In the genomic region with DNA sequence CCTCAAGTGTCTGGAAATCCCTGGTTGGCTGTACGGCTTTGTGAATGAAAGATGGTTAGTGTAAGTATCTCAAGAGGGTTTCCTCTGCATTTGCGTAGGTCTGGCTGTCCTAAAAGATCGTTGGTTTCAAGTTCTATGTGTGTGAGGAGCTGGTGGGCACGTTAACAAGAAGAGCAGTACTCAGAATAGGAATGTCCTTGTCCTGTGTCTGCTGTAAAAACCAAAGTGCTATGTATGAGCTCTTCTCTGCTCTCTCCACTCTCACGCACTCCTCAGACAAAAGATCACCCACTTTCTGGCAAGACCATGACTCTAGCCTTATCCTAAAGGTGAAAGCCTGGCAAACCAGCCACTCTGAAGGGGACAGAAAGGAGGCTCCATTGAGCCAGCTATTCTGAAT, we compare ENCODE assay signal across 11 cellular contexts. TPM values are rescaled to one million over a fixed set of nuclear protein-coding genes. Genes with fewer than 3 reads are reported as not detected.
DNase-seq lines count a peak whose midpoint lies in the region; ATAC-seq and TF ChIP-seq lines count a peak whose summit lies in the region.
"Had no signal": no experiment of that assay in that cellular context is flagged by ENCODE, and none has a peak within 500 bp of the region (broad histone marks: within the 10 kb centered on the region; RNA-seq: fewer than 3 reads in every experiment).

No MANE protein-coding gene starts in this region.

- peaks cover 12% of the 10 kb centered on the region for H3K9me3 Mint-ChIP-seq in activated naive CD4-positive, alpha-beta T cell treated with anti-CD3 and anti-CD28 coated beads for 36 hours
- H3K9me3 Mint-ChIP-seq in activated B cell treated with CpG ODN at 0.5 μM for 24 hours (peaks cover 8% of the 10 kb centered on the region), chondrocyte (ENCODE audit: low read depth) (peaks cover 6% of the 10 kb centered on the region)
- H3K9me3 Mint-ChIP-seq in stimulated activated naive CD8-positive, alpha-beta T cell treated with anti-CD3 and anti-CD28 coated beads, Interleukin-15, Interleukin-2, amounts not matched to agents 100 ng/mL and 50 ng/mL, for 24 hours, result no peaks in the 10 kb centered on the region

- H3K36me3 ChIP-seq in HAP-1 (replicated peaks), result no peaks in the 10 kb centered on the region

- CTCF ChIA-PET in activated naive CD4-positive, alpha-beta T cell treated with anti-CD3 and anti-CD28 coated beads for 36 hours (lab: Charles Lee), result interaction anchor here (0.7 to 1.6 kb wide), 5 partner anchors 15 to 160 kb away, joined by 3 to 6 read pairs (median 4); no protein-coding TSS in a partner anchor
- CTCF ChIA-PET in activated B cell treated with CpG ODN at 0.5 μM for 24 hours (lab: Charles Lee), result interaction anchor here (1.0 to 1.2 kb wide), 2 partner anchors 138 to 147 kb away, joined by 3 read pairs; partner anchors contain the start of gene RASL11A

- in situ Hi-C loops in HAP-1 (cut with MboI; ENCODE audit: low sequenced_read_pairs), result no loop called here

- peak; percentile 36 for ATAC-seq in HG02678 (IDR thresholded peaks at IDR 0.05; ENCODE audit: unreplicated experiment)
- ATAC-seq in activated B cell treated with CpG ODN at 0.5 μM for 24 hours (ENCODE audit: low read depth), result no peak
- ATAC-seq: left ventricle myocardium superior, SK-N-SH treated with all-trans-retinoic acid at 6 μM for 48 hours had no signal

- POLR2A ChIA-PET in activated B cell treated with CpG ODN at 0.5 μM for 24 hours (lab: Charles Lee), result interaction anchor here (2.0 to 4.1 kb wide), 4 partner anchors 16 to 119 kb away, joined by 8 to 55 read pairs (median 20); partner anchors contain the start of gene RPL21

- peaks cover 77% of the 10 kb centered on the region for H3K4me1 Mint-ChIP-seq in activated naive CD4-positive, alpha-beta T cell treated with anti-CD3 and anti-CD28 coated beads for 36 hours (ENCODE audit: low read depth)
- H3K4me1 Mint-ChIP-seq in activated B cell treated with CpG ODN at 0.5 μM for 24 hours (peaks cover 79% of the 10 kb centered on the region), chondrocyte (ENCODE audit: low read depth) (peaks cover 80% of the 10 kb centered on the region)
- peaks cover 81% of the 10 kb centered on the region for H3K4me1 Mint-ChIP-seq in stimulated activated naive CD8-positive, alpha-beta T cell treated with anti-CD3 and anti-CD28 coated beads, Interleukin-15, Interleukin-2, amounts not matched to agents 100 ng/mL and 50 ng/mL, for 24 hours (ENCODE audit: low read depth)

- TF ChIP-seq CTCF in activated B cell treated with CpG ODN at 0.5 μM for 24 hours (IDR thresholded peaks at IDR 0.05) (no peak), chondrocyte (IDR thresholded peaks at IDR 0.05) (no peak)

- peaks cover 8% of the 10 kb centered on the region for H3K4me1 ChIP-seq in HAP-1

- H3K27me3 Mint-ChIP-seq in activated naive CD4-positive, alpha-beta T cell treated with anti-CD3 and anti-CD28 coated beads for 36 hours (ENCODE audit: low read depth), result no peaks in the 10 kb centered on the region
- H3K27me3 Mint-ChIP-seq in activated B cell treated with CpG ODN at 0.5 μM for 24 hours (no peaks in the 10 kb centered on the region), chondrocyte (ENCODE audit: low read depth) (no peaks in the 10 kb centered on the region)
- H3K27me3 Mint-ChIP-seq in stimulated activated naive CD8-positive, alpha-beta T cell treated with anti-CD3 and anti-CD28 coated beads, Interleukin-15, Interleukin-2, amounts not matched to agents 100 ng/mL and 50 ng/mL, for 24 hours, result no peaks in the 10 kb centered on the region

- H3K9me3 ChIP-seq in HAP-1, result no peaks in the 10 kb centered on the region

- peak; percentile 25 for DNase-seq in activated naive CD4-positive, alpha-beta T cell treated with anti-CD3 and anti-CD28 coated beads for 36 hours
- no peak for DNase-seq in activated naive CD4-positive, alpha-beta T cell treated with anti-CD3 and anti-CD28 coated beads, Interleukin-2, amount 50 U/mL, for 16 hours
- DNase-seq in activated B cell treated with CpG ODN at 0.5 μM for 24 hours, result no peak
- DNase-seq in NCI-H187 (lab: John Stamatoyannopoulos, UW), result no peak
- DNase-seq in chondrocyte (ENCODE audit: low spot score), result no peak
- DNase-seq in HAP-1 (ENCODE audit: low spot score in 2 of 2), result no peak
- DNase-seq: Kasumi-1, left ventricle myocardium superior had no signal

- H3K27ac Mint-ChIP-seq in activated naive CD4-positive, alpha-beta T cell treated with anti-CD3 and anti-CD28 coated beads for 36 hours, result peak overlapping the region; percentile 91
- peak overlapping the region; percentile 88 for H3K27ac Mint-ChIP-seq in activated B cell treated with CpG ODN at 0.5 μM for 24 hours
- peak overlapping the region; percentile 96 for H3K27ac Mint-ChIP-seq in stimulated activated naive CD8-positive, alpha-beta T cell treated with anti-CD3 and anti-CD28 coated beads, Interleukin-15, Interleukin-2, amounts not matched to agents 100 ng/mL and 50 ng/mL, for 24 hours
- no peak overlapping the region for H3K27ac Mint-ChIP-seq in chondrocyte (ENCODE audit: unreplicated experiment)

- H3K36me3 Mint-ChIP-seq in activated naive CD4-positive, alpha-beta T cell treated with anti-CD3 and anti-CD28 coated beads for 36 hours (ENCODE audit: low read depth), result peaks cover 20% of the 10 kb centered on the region
- peaks cover 12% of the 10 kb centered on the region for H3K36me3 Mint-ChIP-seq in activated B cell treated with CpG ODN at 0.5 μM for 24 hours (ENCODE audit: low read depth)
- peaks cover 38% of the 10 kb centered on the region for H3K36me3 Mint-ChIP-seq in stimulated activated naive CD8-positive, alpha-beta T cell treated with anti-CD3 and anti-CD28 coated beads, Interleukin-15, Interleukin-2, amounts not matched to agents 100 ng/mL and 50 ng/mL, for 24 hours (ENCODE audit: low read depth)
- no peaks in the 10 kb centered on the region for H3K36me3 Mint-ChIP-seq in chondrocyte (ENCODE audit: low read depth)

- H3K4me3 Mint-ChIP-seq in activated naive CD4-positive, alpha-beta T cell treated with anti-CD3 and anti-CD28 coated beads for 36 hours, result no peak overlapping the region
- peak overlapping the region; percentile 11 for H3K4me3 Mint-ChIP-seq in activated B cell treated with CpG ODN at 0.5 μM for 24 hours
- H3K4me3 Mint-ChIP-seq in stimulated activated naive CD8-positive, alpha-beta T cell treated with anti-CD3 and anti-CD28 coated beads, Interleukin-15, Interleukin-2, amounts not matched to agents 100 ng/mL and 50 ng/mL, for 24 hours, result peak overlapping the region; percentile 50
- H3K4me3 Mint-ChIP-seq in chondrocyte (ENCODE audit: unreplicated experiment), result no peak overlapping the region

- H3K27me3 ChIP-seq in HAP-1 (ENCODE audit: low read depth), result no peaks in the 10 kb centered on the region

- no peak overlapping the region for H3K4me3 ChIP-seq in HAP-1

- intact Hi-C loops in activated naive CD4-positive, alpha-beta T cell treated with anti-CD3 and anti-CD28 coated beads for 36 hours (cut with micrococcal nuclease), result loop anchor here (5.0 to 10.0 kb wide), 2 partner anchors 315 to 492 kb away; partner anchors contain the start of genes LNX2 and POLR1D
- intact Hi-C loops in activated B cell treated with CpG ODN at 0.5 μM for 24 hours (cut with micrococcal nuclease), result loop anchor here (5.0 to 10.0 kb wide), 3 partner anchors 292 to 945 kb away; partner anchors contain the start of gene GTF3A

RNA-seq across cellular contexts. Expression of gene USP12, which starts 39.1 kb away (rescaled TPM):
- 10 to 100 TPM; 27.1 to 28.4 TPM for total RNA-seq in activated naive CD4-positive, alpha-beta T cell treated with anti-CD3 and anti-CD28 coated beads for 36 hours
- total RNA-seq in activated B cell treated with CpG ODN at 0.5 μM for 24 hours, result 52.0 and 58.8 TPM in 2 replicates
- total RNA-seq in chondrocyte, result 23.2 to 34.9 TPM (median 26.4 TPM) in 3 replicates

Comparison
In these comparisons a context has a peak if more than half of its experiments do, and no peak if none do; other contexts are left out.
1. H3K4me3 Mint-ChIP-seq: peak in activated B cell treated with CpG ODN at 0.5 μM for 24 hours (single experiment) and stimulated activated naive CD8-positive, alpha-beta T cell treated with anti-CD3 and anti-CD28 coated beads, Interleukin-15, Interleukin-2, amounts not matched to agents 100 ng/mL and 50 ng/mL, for 24 hours (single experiment); none in activated naive CD4-positive, alpha-beta T cell treated with anti-CD3 and anti-CD28 coated beads for 36 hours (single experiment) and chondrocyte (single experiment).